Comparison of ENCODE assay signal across 8 cellular contexts in the genomic region with DNA sequence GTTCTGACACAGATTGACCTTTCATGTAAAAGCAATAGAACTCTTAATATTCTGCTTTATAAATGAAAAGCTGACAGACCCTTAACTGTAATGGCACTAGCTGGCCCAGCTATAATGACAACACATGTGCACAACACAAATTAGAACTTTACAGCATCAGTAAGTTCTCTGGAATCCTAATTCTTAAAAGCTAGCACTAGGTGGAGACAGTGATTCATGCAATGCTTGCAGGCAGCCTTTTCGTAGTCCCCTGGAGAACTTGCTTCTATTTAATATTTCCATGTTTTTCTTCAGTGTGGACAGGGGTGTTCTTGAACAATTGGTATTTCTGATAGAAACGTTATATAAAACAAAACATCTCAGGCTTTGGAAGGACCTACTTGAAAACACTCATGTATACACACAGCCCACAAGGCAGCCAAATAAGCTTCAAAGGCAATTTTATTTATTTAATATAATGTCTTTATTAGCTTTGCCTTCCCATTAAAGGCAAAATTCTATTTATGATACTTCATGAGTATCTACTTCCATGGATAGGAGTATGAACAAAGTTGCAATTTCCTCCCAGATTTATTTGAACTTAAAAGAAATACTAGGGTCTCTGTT.
DNase-seq lines count a peak whose midpoint lies in the region; ATAC-seq, FAIRE-seq and TF ChIP-seq lines count a peak whose summit lies in the region.

No MANE protein-coding gene starts in this region.

- H3K4me3 ChIP-seq in BE2C (ENCODE audit: low read depth, low read length) (no peak overlapping the region), OCI-LY3 (ENCODE audit: low read length) (no peak overlapping the region), foreskin fibroblast (ENCODE audit: low read depth in 1 of 2, low read length in 2 of 2) (no peak overlapping the region)

- H3K4me1 Mint-ChIP-seq in activated CD8-positive, alpha-beta memory T cell treated with anti-CD3 and anti-CD28 coated beads, Interleukin-2, amount 10 ng/mL, durations not matched to agents 7 days and 5 days, result no peaks in the 10 kb centered on the region

- H3K9me3 Mint-ChIP-seq in activated CD8-positive, alpha-beta memory T cell treated with anti-CD3 and anti-CD28 coated beads, Interleukin-2, amount 10 ng/mL, durations not matched to agents 7 days and 5 days (ENCODE audit: low read depth), result no peaks in the 10 kb centered on the region

- no peaks in the 10 kb centered on the region for H3K79me2 ChIP-seq in OCI-LY3 (ENCODE audit: low read length)

- CTCF ChIA-PET in activated CD8-positive, alpha-beta memory T cell treated with anti-CD3 and anti-CD28 coated beads, Interleukin-2, amount 10 ng/mL, durations not matched to agents 7 days and 5 days (lab: Charles Lee), result interaction anchor here (0.8 to 0.9 kb wide), 2 partner anchors 10 to 85 kb away, joined by 3 read pairs; no protein-coding TSS in a partner anchor

- no peaks in the 10 kb centered on the region for H3K4me1 ChIP-seq in BE2C
- no peaks in the 10 kb centered on the region for H3K4me1 ChIP-seq in OCI-LY3 (ENCODE audit: low read length)

- H3K36me3 ChIP-seq in BE2C, result no peaks in the 10 kb centered on the region
- H3K36me3 ChIP-seq in OCI-LY3 (replicated peaks; ENCODE audit: low read depth, low read length), result no peaks in the 10 kb centered on the region

- H4K20me1 ChIP-seq in OCI-LY3 (ENCODE audit: insufficient read depth, low read length), result no peaks in the 10 kb centered on the region

- H3K4me2 ChIP-seq in OCI-LY3 (ENCODE audit: low read length), result no peak overlapping the region

- H3K36me3 Mint-ChIP-seq in activated CD8-positive, alpha-beta memory T cell treated with anti-CD3 and anti-CD28 coated beads, Interleukin-2, amount 10 ng/mL, durations not matched to agents 7 days and 5 days, result no peaks in the 10 kb centered on the region

- TF ChIP-seq CTCF in BE2C (IDR thresholded peaks at IDR 0.05; ENCODE audit: low read depth, low read length) (peak; percentile 13; the same call in 1 of the 2 replicates), OCI-LY3 (IDR thresholded peaks at IDR 0.05; ENCODE audit: low read depth, low read length) (peak; percentile 72), foreskin fibroblast (IDR thresholded peaks at IDR 0.05; ENCODE audit: low read depth, low read length) (peak; percentile 32)

- H3K9me3 ChIP-seq in BE2C (no peaks in the 10 kb centered on the region), OCI-LY3 (ENCODE audit: insufficient read depth, low read length) (no peaks in the 10 kb centered on the region)

- H2AFZ ChIP-seq in OCI-LY3 (ENCODE audit: low read depth, low read length), result no peak overlapping the region

- DNase-seq in BE2C (no peak), foreskin fibroblast (peak; percentile 1 to 2), urothelium cell line (ENCODE audit: low spot score) (peak; percentile 19), ecto neural progenitor cell (ENCODE audit: low spot score) (no peak)
- no peak for DNase-seq in stimulated activated CD4-positive, alpha-beta T cell treated with anti-CD3 and anti-CD28 coated beads, Interleukin-15, amount 100 ng/mL, for 24 hours
- no peak for DNase-seq in activated CD8-positive, alpha-beta memory T cell treated with anti-CD3 and anti-CD28 coated beads, Interleukin-2, amount 10 ng/mL, durations not matched to agents 7 days and 5 days

- no peak for FAIRE-seq in urothelium cell line (lab: Jason Lieb, UNC)

- no peaks in the 10 kb centered on the region for H3K27me3 Mint-ChIP-seq in activated CD8-positive, alpha-beta memory T cell treated with anti-CD3 and anti-CD28 coated beads, Interleukin-2, amount 10 ng/mL, durations not matched to agents 7 days and 5 days

- no peak overlapping the region for H3K9ac ChIP-seq in OCI-LY3 (ENCODE audit: low read length)

- no peaks in the 10 kb centered on the region for H3K27me3 ChIP-seq in BE2C
- H3K27me3 ChIP-seq in OCI-LY3 (ENCODE audit: low read depth, low read length), result no peaks in the 10 kb centered on the region; the same call in 1 of the 2 replicates

- H3K27ac Mint-ChIP-seq in activated CD8-positive, alpha-beta memory T cell treated with anti-CD3 and anti-CD28 coated beads, Interleukin-2, amount 10 ng/mL, durations not matched to agents 7 days and 5 days, result no peak overlapping the region

- no peak overlapping the region for H3K27ac ChIP-seq in OCI-LY3 (ENCODE audit: low read length)

- H3K4me3 Mint-ChIP-seq in activated CD8-positive, alpha-beta memory T cell treated with anti-CD3 and anti-CD28 coated beads, Interleukin-2, amount 10 ng/mL, durations not matched to agents 7 days and 5 days, result no peak overlapping the region

- peak; percentile 52 for ATAC-seq in HG03565 (IDR thresholded peaks at IDR 0.05; ENCODE audit: unreplicated experiment)
- ATAC-seq in activated CD8-positive, alpha-beta memory T cell treated with anti-CD3 and anti-CD28 coated beads, Interleukin-2, amount 10 ng/mL, durations not matched to agents 7 days and 5 days, result no peak

Comparison
In these comparisons a context has a peak if more than half of its experiments do, and no peak if none do; other contexts are left out.
1. DNase-seq: peak in foreskin fibroblast (2 of 2) and urothelium cell line (single experiment); none in BE2C (single experiment), stimulated activated CD4-positive, alpha-beta T cell treated with anti-CD3 and anti-CD28 coated beads, Interleukin-15, amount 100 ng/mL, for 24 hours (single experiment), ecto neural progenitor cell (single experiment) and activated CD8-positive, alpha-beta memory T cell treated with anti-CD3 and anti-CD28 coated beads, Interleukin-2, amount 10 ng/mL, durations not matched to agents 7 days and 5 days (single experiment).
2. CTCF ChIP-seq: peak in every context shown above with its lines; median percentile 72 in OCI-LY3; 32 in foreskin fibroblast; 13 in BE2C.